ENCODE assay signal across 10 cellular contexts in genomic region chrX:13110427-13111324, GRCh38.
DNase-seq lines count a peak whose midpoint lies in the region; ATAC-seq and TF ChIP-seq lines count a peak whose summit lies in the region.
"Had no signal": no experiment of that assay in that cellular context is flagged by ENCODE, and none has a peak within 500 bp of the region (broad histone marks: within the 10 kb centered on the region; RNA-seq: fewer than 3 reads in every experiment).

No MANE protein-coding gene starts in this region.

- no peaks in the 10 kb centered on the region for H3K27me3 Mint-ChIP-seq in glutamatergic neuron (ENCODE audit: unreplicated experiment)

- H3K9me3 Mint-ChIP-seq in glutamatergic neuron (ENCODE audit: unreplicated experiment) = no peaks in the 10 kb centered on the region

- H3K27ac ChIP-seq in left ventricle myocardium inferior (replicated peaks) (peak overlapping the region; percentile 81), thoracic aorta (peak overlapping the region; percentile 65 to 72)
- H3K27ac ChIP-seq: BLaER1, ovary had no signal

- H3K9me3 ChIP-seq in left ventricle myocardium inferior (replicated peaks) (peaks cover 4% of the 10 kb centered on the region), thoracic aorta (no peaks in the 10 kb centered on the region)
- H3K9me3 ChIP-seq: BLaER1, ovary had no signal

- H3K4me3 ChIP-seq in left ventricle myocardium inferior = no peak overlapping the region
- H3K4me3 ChIP-seq in thoracic aorta = no peak overlapping the region
- H3K4me3 ChIP-seq: BLaER1, ovary had no signal

- no peak for TF ChIP-seq CTCF in left ventricle myocardium inferior (IDR thresholded peaks at IDR 0.05; ENCODE audit: borderline replicate concordance)
- no peak for TF ChIP-seq CTCF in thoracic aorta (IDR thresholded peaks at IDR 0.05)
- TF ChIP-seq CTCF in glutamatergic neuron (IDR thresholded peaks at IDR 0.05; ENCODE audit: partially characterized antibody, unreplicated experiment) = no peak

- intact Hi-C loops in left ventricle myocardium inferior (cut with micrococcal nuclease) = no loop called here

- H3K4me1 ChIP-seq in left ventricle myocardium inferior (peaks cover 27% of the 10 kb centered on the region), thoracic aorta (ENCODE audit: control insufficient read depth in 1 of 2, low read depth in 2 of 2) (no peaks in the 10 kb centered on the region)
- H3K4me1 ChIP-seq: BLaER1 had no signal

- no peak overlapping the region for H3K4me3 Mint-ChIP-seq in glutamatergic neuron (ENCODE audit: unreplicated experiment)

- H3K36me3 Mint-ChIP-seq in glutamatergic neuron (ENCODE audit: unreplicated experiment) = no peaks in the 10 kb centered on the region

- H3K27me3 ChIP-seq in left ventricle myocardium inferior (ENCODE audit: low read depth) (no peaks in the 10 kb centered on the region), thoracic aorta (replicated peaks; ENCODE audit: insufficient read depth) (no peaks in the 10 kb centered on the region)
- H3K27me3 ChIP-seq: BLaER1, ovary had no signal

- H3K4me1 Mint-ChIP-seq in glutamatergic neuron (ENCODE audit: low read depth, unreplicated experiment) = no peaks in the 10 kb centered on the region

- H3K27ac Mint-ChIP-seq in glutamatergic neuron (ENCODE audit: unreplicated experiment) = no peak overlapping the region

- H3K36me3 ChIP-seq in left ventricle myocardium inferior (no peaks in the 10 kb centered on the region), thoracic aorta (no peaks in the 10 kb centered on the region)
- H3K36me3 ChIP-seq: BLaER1, ovary had no signal

- DNase-seq in NCI-H1417 (lab: John Stamatoyannopoulos, UW) = peak in 2 of 3 experiments; percentile 10 to 62
- DNase-seq in NCI-H1417 treated with DMSO at 0.1 percent for 48 hours (lab: John Stamatoyannopoulos, UW) = no peak
- peak; percentile 11 for DNase-seq in SW480 (ENCODE audit: low spot score)
- peak; percentile 45 for DNase-seq in left ventricle myocardium inferior
- no peak for DNase-seq in thoracic aorta (ENCODE audit: low spot score)
- no peak for DNase-seq in DMS153 treated with DMSO at 0.1 percent for 48 hours (lab: John Stamatoyannopoulos, UW; ENCODE audit: unreplicated experiment)
- no peak for DNase-seq in NK-92 treated with Interleukin-12 subunit alpha and Interleukin-12 subunit beta, amount 100 ng/mL, for 24 hours (lab: John Stamatoyannopoulos, UW)
- DNase-seq in glutamatergic neuron = no peak

- peak; percentile 84 for ATAC-seq in thoracic aorta (ENCODE audit: insufficient number of reproducible peaks, low FRiP score, low read depth)

Comparison
In these comparisons a context has a peak if more than half of its experiments do, and no peak if none do; other contexts are left out.
1. DNase-seq: peak in NCI-H1417 (2 of 3), SW480 (single experiment) and left ventricle myocardium inferior (single experiment); none in NCI-H1417 treated with DMSO at 0.1 percent for 48 hours (single experiment), thoracic aorta (single experiment), DMS153 treated with DMSO at 0.1 percent for 48 hours (single experiment), NK-92 treated with Interleukin-12 subunit alpha and Interleukin-12 subunit beta, amount 100 ng/mL, for 24 hours (single experiment) and glutamatergic neuron (single experiment).